Comparison of ENCODE assay signal across 8 cellular contexts in the genomic region with DNA sequence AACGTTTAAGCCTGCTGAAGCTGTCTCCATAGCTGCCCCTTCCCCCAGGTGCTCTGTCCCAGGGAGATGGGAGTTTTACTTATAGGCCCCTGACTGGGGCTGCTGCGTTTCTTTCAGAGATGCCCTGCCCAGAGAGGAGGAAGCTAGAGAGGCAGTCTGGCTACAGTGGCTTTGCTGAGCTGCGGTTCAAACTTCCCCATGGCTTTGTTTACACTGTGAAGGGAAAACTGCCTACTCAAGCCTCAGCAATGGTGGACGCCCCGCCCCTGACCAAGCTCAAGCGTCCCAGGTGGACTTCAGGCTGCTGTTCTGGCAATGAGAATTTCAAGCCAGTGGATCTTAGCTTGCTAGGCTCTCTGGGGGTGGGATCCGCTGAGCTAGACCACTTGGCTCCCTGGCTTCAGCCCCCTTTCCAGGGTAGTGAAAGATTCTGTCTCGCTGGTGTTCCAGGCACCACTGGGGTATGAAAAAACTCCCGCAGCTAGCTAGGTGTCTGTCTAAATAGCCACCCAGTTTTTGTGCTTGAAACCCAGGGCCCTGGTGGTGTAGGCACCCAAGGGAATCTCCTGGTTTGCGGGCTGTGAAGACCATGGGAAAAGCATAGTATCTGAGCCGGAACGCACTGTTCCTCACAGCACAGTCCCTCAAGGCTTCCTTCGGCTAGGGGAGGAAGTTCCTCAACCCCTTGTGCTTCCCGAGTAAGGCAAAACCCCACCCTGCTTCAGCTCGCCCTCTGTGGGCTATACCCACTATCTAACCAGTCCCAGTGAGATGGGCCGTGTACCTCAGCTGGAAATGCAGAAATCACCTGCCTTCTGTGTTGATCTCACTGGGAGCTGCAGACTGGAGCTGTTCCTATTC.
DNase-seq lines count a peak whose midpoint lies in the region; ATAC-seq, FAIRE-seq and TF ChIP-seq lines count a peak whose summit lies in the region.
"Not testable (repeated sequence)": the region's sequence is repeated elsewhere in the genome, so short reads cannot be mapped to it uniquely, and the experiment has no call there.

No MANE protein-coding gene starts in this region.

- dilution Hi-C loops in IMR-90 (cut with HindIII; ENCODE audit: low sequenced_read_pairs, unreplicated experiment) = not testable (repeated sequence)

- TF ChIP-seq EP300 in K562 (IDR thresholded peaks at IDR 0.05; ENCODE audit: low read length); HepG2 (IDR thresholded peaks at IDR 0.05; ENCODE audit: low read depth in 2 of 2, low read length in 2 of 2); HepG2 (CRISPR knock-in tag; IDR thresholded peaks at IDR 0.05; ENCODE audit: borderline replicate concordance); sigmoid colon (IDR thresholded peaks at IDR 0.05): not testable (repeated sequence)

- not testable (repeated sequence) for H4K91ac ChIP-seq in IMR-90 (ENCODE audit: insufficient read depth, low read depth, low read length)

- not testable (repeated sequence) for FAIRE-seq in K562 (lab: Jason Lieb, UNC); HepG2 (lab: Jason Lieb, UNC)

- not testable (repeated sequence) for TF ChIP-seq CTCF in IMR-90 (conservative IDR thresholded peaks at IDR 0.05; ENCODE audit: low read depth, low read length); OCI-LY7 (conservative IDR thresholded peaks at IDR 0.05; ENCODE audit: low read length); K562 (IDR thresholded peaks at IDR 0.05 in 2 of 3, conservative IDR thresholded peaks at IDR 0.05 in 1 of 3; ENCODE audit: insufficient read depth in 2 of 3, low read depth in 1 of 3, low read length in 3 of 3); HepG2 (CRISPR knock-in tag; IDR thresholded peaks at IDR 0.05); sigmoid colon (IDR thresholded peaks at IDR 0.05); tibial artery (IDR thresholded peaks at IDR 0.05)

- intact Hi-C loops in IMR-90 (cut with micrococcal nuclease); K562 (cut with micrococcal nuclease); HepG2 (cut with micrococcal nuclease; ENCODE audit: unreplicated experiment); tibial artery (cut with DNase I; ENCODE audit: low total_unique reads): not testable (repeated sequence)
- intact Hi-C loops in OCI-LY7 (cut with micrococcal nuclease; ENCODE audit: unreplicated experiment) (loop anchor here (5.0 kb wide), 2 partner anchors 167 to 367 kb away; no protein-coding TSS in a partner anchor), cardiac septum (cut with DNase I) (loop anchor here (5.0 kb wide), 3 partner anchors 72 to 367 kb away; no protein-coding TSS in a partner anchor), sigmoid colon (cut with DNase I) (loop anchor here (5.0 to 10.0 kb wide), 2 partner anchors 167 to 295 kb away; no protein-coding TSS in a partner anchor)

- not testable (repeated sequence) for H3K9me3 ChIP-seq in BLaER1; IMR-90 (ENCODE audit: control insufficient read depth, insufficient read depth, low read length); OCI-LY7 (ENCODE audit: low read length); K562 (replicated peaks; ENCODE audit: control insufficient read depth, insufficient read depth, low read depth, low read length); HepG2 (ENCODE audit: low read length); sigmoid colon; tibial artery

- not testable (repeated sequence) for H3K18ac ChIP-seq in IMR-90 (ENCODE audit: low read depth, low read length)

- not testable (repeated sequence) for H3K79me1 ChIP-seq in IMR-90 (ENCODE audit: low read depth in 1 of 2, low read length in 2 of 2)

- not testable (repeated sequence) for H3K4ac ChIP-seq in IMR-90 (ENCODE audit: low read depth, low read length)

- not testable (repeated sequence) for TF ChIP-seq POLR2A in IMR-90 (IDR thresholded peaks at IDR 0.05; ENCODE audit: low read depth, low read length); K562 (conservative IDR thresholded peaks at IDR 0.05); HepG2 (IDR thresholded peaks at IDR 0.05; ENCODE audit: insufficient read depth in 1 of 2, low read depth in 2 of 2, low read length in 2 of 2); sigmoid colon (IDR thresholded peaks at IDR 0.05)

- not testable (repeated sequence) for H2AK5ac ChIP-seq in IMR-90 (ENCODE audit: low read depth, low read length)

- POLR2A ChIA-PET in IMR-90 (lab: Charles Lee; ENCODE audit: unreplicated experiment); HepG2 (lab: Yijun Ruan, JAX): not testable (repeated sequence)
- POLR2A ChIA-PET in OCI-LY7 (lab: Charles Lee) (interaction anchor here (0.6 kb wide), 2 partner anchors 61 kb away, joined by 3 to 6 read pairs; no protein-coding TSS in a partner anchor), K562 (lab: Yijun Ruan, JAX) (interaction anchor here (0.6 to 2.8 kb wide), 8 partner anchors 7 to 1699 kb away, joined by 3 to 12 read pairs (median 3); no protein-coding TSS in a partner anchor)

- not testable (repeated sequence) for H3K56ac ChIP-seq in IMR-90 (ENCODE audit: extremely low read depth, insufficient read depth, low read length)

- H3K4me2 ChIP-seq in BLaER1 (peak overlapping the region; percentile 83), K562 (ENCODE audit: insufficient read depth, low read length) (peak overlapping the region; percentile 76), HepG2 (ENCODE audit: low read depth, low read length) (peak overlapping the region; percentile 39; the same call in 1 of the 2 replicates)
- H3K4me2 ChIP-seq in IMR-90 (ENCODE audit: low read depth, low read length); OCI-LY7 (ENCODE audit: low read length): not testable (repeated sequence)

- H2AFZ ChIP-seq in IMR-90 (replicated peaks; ENCODE audit: low read length, poor library complexity); HepG2 (ENCODE audit: low read length): not testable (repeated sequence)
- H2AFZ ChIP-seq in OCI-LY7 (ENCODE audit: low read length) (0 out of 2 replicates have a peak overlapping the region, but pooled peaks have one; percentile 31), K562 (ENCODE audit: low read depth, low read length) (peak overlapping the region; percentile 100)

- not testable (repeated sequence) for H2BK120ac ChIP-seq in IMR-90 (ENCODE audit: low read depth, low read length)

- not testable (repeated sequence) for DNase-seq in IMR-90; OCI-LY7 (ENCODE audit: low spot score)
- DNase-seq in K562 (ENCODE audit: extremely low read depth in 1 of 4, low spot score in 3 of 4) (peak in 1 of 4 experiments; percentile 55), cardiac septum (ENCODE audit: low spot score) (peak; percentile 78), HepG2 (ENCODE audit: low spot score) (peak; percentile 35), sigmoid colon (peak; percentile 69), tibial artery (peak; percentile 51 to 68)

- H3K27me3 ChIP-seq in BLaER1; IMR-90 (ENCODE audit: control insufficient read depth, insufficient read depth, low read length); K562 (ENCODE audit: control insufficient read depth in 2 of 2, insufficient read depth in 2 of 2, low read length in 2 of 2); HepG2 (ENCODE audit: control insufficient read depth in 1 of 2, insufficient read depth in 2 of 2, low read length in 2 of 2); sigmoid colon; tibial artery: not testable (repeated sequence)

- H3K4me1 ChIP-seq in BLaER1 (peaks cover 17% of the 10 kb centered on the region), IMR-90 (ENCODE audit: control insufficient read depth, insufficient read depth, low read length) (peaks cover 12% of the 10 kb centered on the region; the same call in 1 of the 2 replicates), K562 (replicated peaks in 1 of 2; ENCODE audit: control insufficient read depth in 2 of 2, insufficient read depth in 2 of 2, low read length in 2 of 2) (peaks cover 12 to 20% of the 10 kb centered on the region in 2 experiments; a peak in 3 of 5 replicates), HepG2 (ENCODE audit: insufficient read depth, low read length) (peaks cover 11% of the 10 kb centered on the region), tibial artery (peaks cover 0 to 12% (median 0%) of the 10 kb centered on the region in 4 donors)
- not testable (repeated sequence) for H3K4me1 ChIP-seq in OCI-LY7 (ENCODE audit: insufficient read depth, low read length, poor library complexity, severe bottlenecking); sigmoid colon

- not testable (repeated sequence) for H4K8ac ChIP-seq in IMR-90 (ENCODE audit: low read depth in 2 of 2, low read length in 2 of 2)

- H3K27ac ChIP-seq in BLaER1 (peak overlapping the region; percentile 49), K562 (ENCODE audit: extremely low read depth, low read depth, low read length) (peak overlapping the region; percentile 60; the same call in 2 of the 3 replicates), sigmoid colon (peak overlapping the region; percentile 23 to 53 (median 44))
- not testable (repeated sequence) for H3K27ac ChIP-seq in IMR-90 (ENCODE audit: insufficient read depth, low read length); OCI-LY7 (ENCODE audit: low read depth, low read length, poor library complexity, severe bottlenecking); HepG2 (ENCODE audit: extremely low read length, insufficient read depth, low read length); tibial artery

- in situ Hi-C loops in IMR-90 (cut with MboI; ENCODE audit: low sequenced_read_pairs) = loop anchor here (5.0 to 10.0 kb wide), 2 partner anchors 167 to 305 kb away; no protein-coding TSS in a partner anchor
- in situ Hi-C loops in K562 (cut with MboI); HepG2 (cut with HindIII; ENCODE audit: extremely low pct_ligation_motif_present, low pct_unique_long_range_greater_than_20kb): not testable (repeated sequence)

- H2AK9ac ChIP-seq in IMR-90 (replicated peaks; ENCODE audit: low read depth, low read length, poor library complexity) = not testable (repeated sequence)

- BruUV-seq in IMR-90 (replicated peaks; lab: Mats Ljungman, UMichigan); OCI-LY7 (replicated peaks; lab: Mats Ljungman, UMichigan); K562 (replicated peaks; lab: Mats Ljungman, UMichigan); HepG2 (replicated peaks; lab: Mats Ljungman, UMichigan): not testable (repeated sequence)

- not testable (repeated sequence) for H4K5ac ChIP-seq in IMR-90 (ENCODE audit: low read depth, low read length)

- TF ChIP-seq RAD21 in IMR-90 (IDR thresholded peaks at IDR 0.05; ENCODE audit: low read length); K562 (CRISPR knock-in tag; conservative IDR thresholded peaks at IDR 0.05 in 1 of 2, IDR thresholded peaks at IDR 0.05 in 1 of 2); HepG2 (CRISPR knock-in tag; IDR thresholded peaks at IDR 0.05): not testable (repeated sequence)

- 79% methylated on average over 8 of the region's 16 CpGs; no CpG with 5 or more reads in 1 of the 2 experiments for WGBS in IMR-90 (ENCODE audit: extremely low coverage in 2 of 2, insufficient read length in 1 of 2), 2 experiments
- 21% methylated on average over 16 of the region's 16 CpGs for WGBS in K562 (ENCODE audit: insufficient coverage, low coverage, missing lambda C conversion rate)
- 76% methylated on average over 7 of the region's 16 CpGs for WGBS in HepG2 (ENCODE audit: low lambda C conversion rate)
- WGBS in sigmoid colon, 2 donors = 40 to 56% methylated on average over 16 of the region's 16 CpGs

- H3K23ac ChIP-seq in IMR-90 (ENCODE audit: low read depth, low read length) = not testable (repeated sequence)

- not testable (repeated sequence) for H3K79me2 ChIP-seq in OCI-LY7 (ENCODE audit: insufficient read depth, low read depth, low read length); K562 (ENCODE audit: control insufficient read depth, insufficient read depth, low read length); HepG2 (ENCODE audit: insufficient read depth, low read length)

- peak overlapping the region; percentile 27; the same call in 1 of the 2 replicates for H3K9ac ChIP-seq in BLaER1
- H3K9ac ChIP-seq in IMR-90 (ENCODE audit: low read depth, low read length); HepG2 (ENCODE audit: insufficient read depth, low read depth, low read length): not testable (repeated sequence)
- peak overlapping the region; percentile 58 to 81; a peak in 2 of 4 replicates for H3K9ac ChIP-seq in K562 (ENCODE audit: insufficient read depth in 1 of 2, low read depth in 2 of 2, low read length in 2 of 2)

- CTCF ChIA-PET in IMR-90 (lab: Yijun Ruan, JAX) = interaction anchor here (1.1 kb wide), 1 partner anchor 421 kb away, joined by 3 read pairs; no protein-coding TSS in a partner anchor
- CTCF ChIA-PET in OCI-LY7 (lab: Charles Lee; ENCODE audit: unreplicated experiment); HepG2 (lab: Yijun Ruan, JAX; ENCODE audit: low intra/inter-chr PET ratio, low total read pairs): not testable (repeated sequence)
- CTCF ChIA-PET in K562 (lab: Yijun Ruan, JAX; ENCODE audit: low intra/inter-chr PET ratio) = interaction anchor here (0.6 kb wide), 1 partner anchor 449 kb away, joined by 7 read pairs; no protein-coding TSS in a partner anchor

- H3K9me2 ChIP-seq in OCI-LY7 (ENCODE audit: insufficient read depth, low read length) = not testable (repeated sequence)

- H2BK5ac ChIP-seq in IMR-90 (ENCODE audit: low read depth, low read length, poor library complexity, severe bottlenecking) = not testable (repeated sequence)

- H2BK15ac ChIP-seq in IMR-90 (ENCODE audit: low read depth, low read length) = peak overlapping the region; percentile 50; the same call in 1 of the 3 replicates

- H2BK20ac ChIP-seq in IMR-90 (ENCODE audit: low read depth, low read length) = not testable (repeated sequence)

- H4K20me1 ChIP-seq in BLaER1; IMR-90 (ENCODE audit: insufficient read depth, low read length); OCI-LY7 (ENCODE audit: insufficient read depth, low read length); K562 (replicated peaks; ENCODE audit: control insufficient read depth, insufficient read depth, low read length); HepG2 (ENCODE audit: insufficient read depth, low read length): not testable (repeated sequence)

- not testable (repeated sequence) for H3K14ac ChIP-seq in IMR-90 (replicated peaks; ENCODE audit: low read depth, low read length)

- peak overlapping the region; percentile 49 for H3K4me3 ChIP-seq in BLaER1
- not testable (repeated sequence) for H3K4me3 ChIP-seq in IMR-90 (ENCODE audit: insufficient read depth, low read depth, low read length); OCI-LY7 (ENCODE audit: low read depth, low read length, poor library complexity, severe bottlenecking); K562; HepG2 (replicated peaks in 1 of 3; ENCODE audit: insufficient read depth in 1 of 3, low read depth in 2 of 3, low read length in 3 of 3); sigmoid colon; tibial artery

- not testable (repeated sequence) for H3K36me3 ChIP-seq in BLaER1; IMR-90 (ENCODE audit: control insufficient read depth, insufficient read depth, low read length); OCI-LY7 (ENCODE audit: insufficient read depth, low read length); K562 (ENCODE audit: control insufficient read depth, insufficient read depth, low read length); HepG2 (replicated peaks in 1 of 2; ENCODE audit: control insufficient read depth in 1 of 2, insufficient read depth in 2 of 2, low read length in 2 of 2); sigmoid colon; tibial artery

- ATAC-seq in IMR-90 (ENCODE audit: low read depth) = not testable (repeated sequence)
- ATAC-seq in K562 = peak; percentile 80
- peak; percentile 90 for ATAC-seq in HepG2

- H3K9me1 ChIP-seq in IMR-90 (ENCODE audit: insufficient read depth, low read length); K562 (ENCODE audit: control insufficient read depth, insufficient read depth, low read length): not testable (repeated sequence)
